ENCODE assay signal across 9 cellular contexts in genomic region chr1:235011064-235011598, GRCh38.
DNase-seq lines count a peak whose midpoint lies in the region; ATAC-seq, FAIRE-seq and TF ChIP-seq lines count a peak whose summit lies in the region.
"Had no signal": no experiment of that assay in that cellular context is flagged by ENCODE, and none has a peak within 500 bp of the region (broad histone marks: within the 10 kb centered on the region; RNA-seq: fewer than 3 reads in every experiment).

No MANE protein-coding gene starts in this region.

- no peak for TF ChIP-seq POLR2A in endothelial cell of umbilical vein (IDR thresholded peaks at IDR 0.05; ENCODE audit: low read depth, low read length)

- no peak for TF ChIP-seq CTCF in endothelial cell of umbilical vein (IDR thresholded peaks at IDR 0.05; ENCODE audit: extremely low read depth in 1 of 2, insufficient read depth in 1 of 2, low read depth in 1 of 2, low read length in 2 of 2)

- H3K79me2 ChIP-seq in endothelial cell of umbilical vein (ENCODE audit: control insufficient read depth, insufficient read depth, low read length): no peaks in the 10 kb centered on the region

- no peak for FAIRE-seq in endothelial cell of umbilical vein (lab: Jason Lieb, UNC)

- ATAC-seq in GM21825 (IDR thresholded peaks at IDR 0.05; ENCODE audit: unreplicated experiment) (peak; percentile 19), HG02798 (IDR thresholded peaks at IDR 0.05; ENCODE audit: poor library complexity, unreplicated experiment) (no peak), HG03520 (IDR thresholded peaks at IDR 0.05; ENCODE audit: unreplicated experiment) (no peak)

- no peaks in the 10 kb centered on the region for H3K36me3 ChIP-seq in endothelial cell of umbilical vein (ENCODE audit: control insufficient read depth in 2 of 2, extremely low read depth in 1 of 2, insufficient read depth in 2 of 2, low read length in 2 of 2)
- H3K36me3 ChIP-seq: right lobe of liver had no signal

- H3K9me3 ChIP-seq in endothelial cell of umbilical vein (replicated peaks; ENCODE audit: control insufficient read depth, insufficient read depth, low read length): no peaks in the 10 kb centered on the region
- H3K9me3 ChIP-seq: right lobe of liver had no signal

- H3K4me1 ChIP-seq in endothelial cell of umbilical vein (ENCODE audit: control insufficient read depth, extremely low read depth, insufficient read depth, low read length): peaks cover 29% of the 10 kb centered on the region
- H3K4me1 ChIP-seq: right lobe of liver had no signal

- peak overlapping the region; percentile 18 for H3K9ac ChIP-seq in endothelial cell of umbilical vein (replicated peaks; ENCODE audit: extremely low read depth, insufficient read depth, low read length)

- no peak overlapping the region for H3K4me3 ChIP-seq in endothelial cell of umbilical vein (replicated peaks in 1 of 3; ENCODE audit: insufficient read depth in 1 of 3, low read depth in 1 of 3, low read length in 3 of 3)
- H3K4me3 ChIP-seq: right lobe of liver had no signal

- intact Hi-C loops in endothelial cell of umbilical vein (cut with micrococcal nuclease): no loop called here

- BruUV-seq in endothelial cell of umbilical vein (replicated peaks; lab: Mats Ljungman, UMichigan): no TSS peak

- peak overlapping the region; percentile 82 for H3K27ac ChIP-seq in endothelial cell of umbilical vein (ENCODE audit: insufficient read depth, low read depth, low read length)
- H3K27ac ChIP-seq: right lobe of liver had no signal

- H3K9me1 ChIP-seq in endothelial cell of umbilical vein (replicated peaks; ENCODE audit: control insufficient read depth, extremely low read depth, insufficient read depth, low read length): no peaks in the 10 kb centered on the region

- POLR2A ChIA-PET in endothelial cell of umbilical vein (lab: Charles Lee): no interaction called here

- H2AFZ ChIP-seq in endothelial cell of umbilical vein (ENCODE audit: low read depth, low read length): no peak overlapping the region

- CTCF ChIA-PET in endothelial cell of umbilical vein (lab: Charles Lee): interaction anchor here (0.6 to 1.5 kb wide), 7 partner anchors 13 to 410 kb away, joined by 3 to 11 read pairs (median 3); no protein-coding TSS in a partner anchor

- H3K4me2 ChIP-seq in endothelial cell of umbilical vein (ENCODE audit: insufficient read depth, low read length): peak overlapping the region; percentile 15

- dilution Hi-C loops in endothelial cell of umbilical vein (cut with MboI; ENCODE audit: extremely low pct_ligation_motif_present, low sequenced_read_pairs): no loop called here

- H4K20me1 ChIP-seq in endothelial cell of umbilical vein (replicated peaks; ENCODE audit: control insufficient read depth, extremely low read depth, insufficient read depth, low read length): no peaks in the 10 kb centered on the region

- no peaks in the 10 kb centered on the region for H3K27me3 ChIP-seq in endothelial cell of umbilical vein (ENCODE audit: control insufficient read depth in 2 of 2, insufficient read depth in 2 of 2, low read length in 2 of 2)
- H3K27me3 ChIP-seq: right lobe of liver had no signal

- peak; percentile 38 for DNase-seq in activated CD4-positive, alpha-beta T cell treated with anti-CD3 and anti-CD28 coated beads, Interleukin-2, amount 50 U/mL, for 1 hour
- DNase-seq in endothelial cell of umbilical vein (ENCODE audit: low read depth, low spot score): no peak
- DNase-seq in stimulated activated CD8-positive, alpha-beta memory T cell treated with anti-CD3 and anti-CD28 coated beads, Interleukin-15, amount 100 ng/mL, for 24 hours (ENCODE audit: low read depth): peak; percentile 31
- DNase-seq in NCI-H187 treated with DMSO at 0.1 percent for 48 hours (lab: John Stamatoyannopoulos, UW): no peak
- no peak for DNase-seq in MV-4-11 (lab: John Stamatoyannopoulos, UW)

TF ChIP-seq in endothelial cell of umbilical vein, 7 proteins besides CTCF, POLR2A, EP300 and RAD21:
- TF ChIP-seq FOS (IDR thresholded peaks at IDR 0.05; ENCODE audit: borderline replicate concordance, insufficient read depth, low read length) (no peak), EZH2 (IDR thresholded peaks at IDR 0.05; ENCODE audit: borderline replicate concordance, low read depth, low read length, severe bottlenecking) (no peak), GATA2 (IDR thresholded peaks at IDR 0.05; ENCODE audit: insufficient read depth, insufficient read length, low read depth, low read length) (no peak), JUN (IDR thresholded peaks at IDR 0.05; ENCODE audit: borderline replicate concordance, insufficient read depth, insufficient read length, low read depth) (no peak), POLR2AphosphoS5 (IDR thresholded peaks at IDR 0.05; ENCODE audit: insufficient read depth, low read depth, low read length) (no peak), MYC (IDR thresholded peaks at IDR 0.05; ENCODE audit: low read depth, low read length) (no peak), MAX (IDR thresholded peaks at IDR 0.05; ENCODE audit: insufficient read depth, insufficient read length) (no peak)

Comparison
In these comparisons a context has a peak if more than half of its experiments do, and no peak if none do; other contexts are left out.
1. DNase-seq: peak in activated CD4-positive, alpha-beta T cell treated with anti-CD3 and anti-CD28 coated beads, Interleukin-2, amount 50 U/mL, for 1 hour (single experiment) and stimulated activated CD8-positive, alpha-beta memory T cell treated with anti-CD3 and anti-CD28 coated beads, Interleukin-15, amount 100 ng/mL, for 24 hours (single experiment); none in endothelial cell of umbilical vein (single experiment), NCI-H187 treated with DMSO at 0.1 percent for 48 hours (single experiment) and MV-4-11 (single experiment).